ENCODE assay signal across 9 cellular contexts in genomic region chr1:211606914-211607751, GRCh38. TPM values are rescaled to one million over a fixed set of nuclear protein-coding genes. Genes with fewer than 3 reads are reported as not detected.
DNase-seq lines count a peak whose midpoint lies in the region; ATAC-seq and TF ChIP-seq lines count a peak whose summit lies in the region.
"Had no signal": no experiment of that assay in that cellular context is flagged by ENCODE, and none has a peak within 500 bp of the region (broad histone marks: within the 10 kb centered on the region; RNA-seq: fewer than 3 reads in every experiment).

No MANE protein-coding gene starts in this region.

- DNase-seq in GM23248, result no peak
- peak; percentile 97 for DNase-seq in MV-4-11 (lab: John Stamatoyannopoulos, UW)
- DNase-seq in colonic mucosa, result no peak
- DNase-seq in stimulated activated naive CD8-positive, alpha-beta T cell treated with anti-CD3 and anti-CD28 coated beads, Interleukin-15, Interleukin-2, amounts not matched to agents 100 U/mL and 50 U/mL, for 24 hours, result peak; percentile 24
- no peak for DNase-seq in sigmoid colon
- no peak for DNase-seq in KG1 (lab: John Stamatoyannopoulos, UW)
- DNase-seq: gastrocnemius medialis had no signal

- H3K36me3 ChIP-seq in GM23248 (ENCODE audit: low read depth) (no peaks in the 10 kb centered on the region), colonic mucosa (no peaks in the 10 kb centered on the region), sigmoid colon (no peaks in the 10 kb centered on the region)
- H3K36me3 ChIP-seq: gastrocnemius medialis had no signal

- H3K4me1 ChIP-seq in GM23248 (ENCODE audit: insufficient read depth) (peaks cover 29% of the 10 kb centered on the region), colonic mucosa (no peaks in the 10 kb centered on the region), sigmoid colon (peaks cover 0 to 14% (median 9%) of the 10 kb centered on the region in 4 donors)
- H3K4me1 ChIP-seq: gastrocnemius medialis had no signal

- H4K20me1 ChIP-seq in GM23248 (ENCODE audit: insufficient read depth), result no peaks in the 10 kb centered on the region

- in situ Hi-C loops in GM23248 (cut with MboI), result no loop called here

- 73 to 74% methylated on average over 12 of the region's 12 CpGs for WGBS in GM23248 (ENCODE audit: low coverage in 1 of 2, low lambda C conversion rate in 2 of 2, missing lambda C conversion rate in 2 of 2), 2 experiments
- WGBS in sigmoid colon, 2 donors, result 63 to 82% methylated on average over 12 of the region's 12 CpGs

- H3K27me3 ChIP-seq in GM23248 (replicated peaks; ENCODE audit: insufficient read depth), result no peaks in the 10 kb centered on the region
- no peaks in the 10 kb centered on the region for H3K27me3 ChIP-seq in colonic mucosa
- no peaks in the 10 kb centered on the region for H3K27me3 ChIP-seq in sigmoid colon
- H3K27me3 ChIP-seq: gastrocnemius medialis had no signal

- no peak for TF ChIP-seq EP300 in sigmoid colon (IDR thresholded peaks at IDR 0.05)

- intact Hi-C loops in colonic mucosa (cut with DNase I), result no loop called here
- intact Hi-C loops in sigmoid colon (cut with DNase I), result no loop called here

- H3K9ac ChIP-seq in GM23248 (no peak overlapping the region), colonic mucosa (ENCODE audit: low read depth in 2 of 2, low read length in 2 of 2) (no peak overlapping the region)

- no peak overlapping the region for H3K27ac ChIP-seq in GM23248
- peak overlapping the region; percentile 6 for H3K27ac ChIP-seq in colonic mucosa
- peak overlapping the region in 2 of 4 donors; percentile 21 to 56 for H3K27ac ChIP-seq in sigmoid colon
- H3K27ac ChIP-seq: gastrocnemius medialis had no signal

- TF ChIP-seq CTCF in colonic mucosa (IDR thresholded peaks at IDR 0.05) (no peak), sigmoid colon (IDR thresholded peaks at IDR 0.05) (no peak)

- H3K4me3 ChIP-seq in GM23248 (no peak overlapping the region), colonic mucosa (no peak overlapping the region), sigmoid colon (peak overlapping the region in 1 of 4 donors; percentile 22)

- TF ChIP-seq POLR2A in sigmoid colon (IDR thresholded peaks at IDR 0.05), result no peak

- H3K4me2 ChIP-seq in GM23248 (ENCODE audit: unreplicated experiment), result no peak overlapping the region

- H3K79me2 ChIP-seq in GM23248 (ENCODE audit: insufficient read depth), result no peaks in the 10 kb centered on the region

- peak overlapping the region; percentile 39; the same call in 1 of the 2 replicates for H2AFZ ChIP-seq in GM23248

- ATAC-seq in GM18858 (IDR thresholded peaks at IDR 0.05; ENCODE audit: unreplicated experiment) (peak; percentile 92), GM18873 (IDR thresholded peaks at IDR 0.05; ENCODE audit: low FRiP score, unreplicated experiment) (no peak)
- peak; percentile 32 for ATAC-seq in stimulated activated naive CD8-positive, alpha-beta T cell treated with anti-CD3 and anti-CD28 coated beads, Interleukin-15, Interleukin-2, amounts not matched to agents 100 U/mL and 50 U/mL, for 24 hours

- H3K9me3 ChIP-seq in GM23248 (ENCODE audit: low read depth) (no peaks in the 10 kb centered on the region), colonic mucosa (no peaks in the 10 kb centered on the region), sigmoid colon (no peaks in the 10 kb centered on the region)
- H3K9me3 ChIP-seq: gastrocnemius medialis had no signal

- no peaks in the 10 kb centered on the region for H3K9me2 ChIP-seq in GM23248 (ENCODE audit: insufficient read depth)

- H3F3A ChIP-seq in GM23248 (ENCODE audit: insufficient read depth), result peaks cover 22% of the 10 kb centered on the region

RNA-seq across cellular contexts. Expression of gene SLC30A1, which starts 28.2 kb away (rescaled TPM):
- total RNA-seq in GM23248 (2014; rRNA removed; shearing (Covaris generic)), result 40.0 and 46.9 TPM in 2 replicates
- polyA plus RNA-seq in GM23248 (2016; fragmentation: Nextera tagmentation; extraction: Ambion mirVana) (22.7 and 23.0 TPM in 2 replicates), sigmoid colon (1 to 10 TPM; 4.2 to 5.1 (median 4.3) TPM)
- total RNA-seq in colonic mucosa (10 to 100 TPM; 18.5 to 28.0 TPM), sigmoid colon (10 to 100 TPM in 2 of 4 donors, 1 to 10 TPM in 2; 7.9 to 11.8 (median 9.3) TPM)

Comparison
In these comparisons a context has a peak if more than half of its experiments do, and no peak if none do; other contexts are left out.
1. DNase-seq: peak in MV-4-11 (single experiment) and stimulated activated naive CD8-positive, alpha-beta T cell treated with anti-CD3 and anti-CD28 coated beads, Interleukin-15, Interleukin-2, amounts not matched to agents 100 U/mL and 50 U/mL, for 24 hours (single experiment); none in GM23248 (single experiment), colonic mucosa (single experiment), sigmoid colon (single experiment) and KG1 (single experiment).